6 cellular contexts compared by ENCODE assay signal in the genomic region with DNA sequence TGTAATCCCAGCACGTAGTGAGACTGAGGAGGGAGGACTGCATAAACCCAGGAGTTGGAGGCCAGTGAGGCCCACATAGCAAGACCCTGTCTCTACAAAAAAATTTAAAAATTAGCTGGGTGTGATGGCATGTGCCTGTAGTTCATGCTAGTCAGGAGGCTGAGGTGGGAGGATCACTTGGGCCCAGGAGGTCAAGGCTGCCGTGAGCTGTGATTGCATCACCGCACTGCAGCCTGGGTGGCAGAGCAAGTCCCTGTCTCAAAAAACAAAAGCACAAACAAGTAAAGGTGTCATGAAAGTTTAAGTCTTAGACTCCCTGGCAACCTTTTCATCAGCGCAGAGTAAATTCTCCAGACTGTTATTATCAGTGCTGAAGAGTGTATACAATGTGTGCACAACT.
"Had no signal": no experiment of that assay in that cellular context is flagged by ENCODE, and none has a peak within 500 bp of the region (broad histone marks: within the 10 kb centered on the region; RNA-seq: fewer than 3 reads in every experiment).

No MANE protein-coding gene starts in this region.

- FAIRE-seq: H1, H54 had no signal

- H3K4me3 ChIP-seq: GM23338 had no signal

- H3K4me2 ChIP-seq: GM23338 had no signal

- DNase-seq: H9, HCEC 1CT, KBM-7 had no signal

- H2AFZ ChIP-seq: GM23338 had no signal
